ENCODE assay signal across 13 cellular contexts in the genomic region with DNA sequence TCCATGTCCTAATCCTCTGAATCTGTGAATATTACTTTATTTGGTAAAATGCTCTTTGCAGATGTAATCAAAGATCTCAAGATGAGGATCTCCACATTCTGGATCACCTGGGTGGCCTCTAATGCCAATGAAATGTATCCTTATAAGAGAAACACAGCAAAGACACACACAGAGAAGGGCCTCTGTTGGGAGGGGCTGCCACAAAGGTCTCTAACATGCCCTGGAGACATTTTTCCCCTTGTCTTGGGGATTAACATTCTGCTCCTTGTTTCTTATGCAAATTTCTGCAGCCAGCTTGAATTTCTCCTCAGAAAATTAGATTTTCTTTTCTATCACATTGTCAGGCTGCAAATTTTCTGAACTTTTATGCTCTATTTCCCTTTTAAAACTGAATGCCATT. TPM values are rescaled to one million over a fixed set of nuclear protein-coding genes. Genes with fewer than 3 reads are reported as not detected.
"Had no signal": no experiment of that assay in that cellular context is flagged by ENCODE, and none has a peak within 500 bp of the region (broad histone marks: within the 10 kb centered on the region; RNA-seq: fewer than 3 reads in every experiment).

No MANE protein-coding gene starts in this region.

RNA-seq across cellular contexts. Expression of a gene that starts 17.3 kb away (rescaled TPM):
- total RNA-seq: activated naive CD4-positive, alpha-beta T cell treated with anti-CD3 and anti-CD28 coated beads for 36 hours; activated naive CD4-positive, alpha-beta T cell treated with anti-CD3 and anti-CD28 coated beads, Interleukin-2, amount 50 U/mL, for 72 hours; activated naive CD8-positive, alpha-beta T cell treated with anti-CD3 and anti-CD28 coated beads for 36 hours; activated naive CD8-positive, alpha-beta T cell treated with anti-CD3 and anti-CD28 coated beads, Interleukin-2, amount 10 ng/mL, durations not matched to agents 7 days and 5 days; activated T-cell treated with anti-CD3 and anti-CD28 coated beads, Interleukin-2, amount 50 U/mL, for 4 hours; activated T-cell treated with anti-CD3 and anti-CD28 coated beads, Interleukin-2, amount 50 U/mL, for 72 hours; activated T-helper 1 cell treated with anti-CD3 and anti-CD28 coated beads, Interleukin-12 subunit alpha, Interleukin-12 subunit beta, Interleukin-2, Interleukin-4 antibody, amounts not matched to agents 30 ng/mL and 10 ng/mL and 1 ng/mL, durations not matched to agents 14 hours and 24 hours and 36 hours; activated T-helper 17 cell treated with anti-CD3 and anti-CD28 coated beads, Interleukin-2, amount 50 U/mL, for 72 hours; activated T-helper 2 cell treated with anti-CD3 and anti-CD28 coated beads, Interferon-gamma antibody, Interleukin-2, Interleukin-4, amounts not matched to agents 10 μg/mL and 5 μg/mL and 100 μg/mL, durations not matched to agents 14 hours and 24 hours and 36 hours; astrocyte; bronchial epithelial cell; chondrocyte had no signal
- polyA plus RNA-seq: aorta had no signal
